ENCODE assay signal across 8 cellular contexts in genomic region chr19:39407644-39408391, GRCh38. TPM values are rescaled to one million over a fixed set of nuclear protein-coding genes. Genes with fewer than 3 reads are reported as not detected.
A peak's percentile ranks its signal among the peaks of the same experiment; 100 is the strongest.
DNase-seq lines count a peak whose midpoint lies in the region; ATAC-seq and TF ChIP-seq lines count a peak whose summit lies in the region.

No MANE protein-coding gene starts in this region.

- no peak overlapping the region for H2AFZ ChIP-seq in Loucy (ENCODE audit: low read length)

- peaks cover 26% of the 10 kb centered on the region for H4K20me1 ChIP-seq in Loucy (ENCODE audit: insufficient read depth, low read length, poor library complexity, severe bottlenecking)

- TF ChIP-seq CTCF in BE2C (IDR thresholded peaks at IDR 0.05; ENCODE audit: low read depth, low read length): no peak
- TF ChIP-seq CTCF in Loucy (conservative IDR thresholded peaks at IDR 0.05; ENCODE audit: low read length): no peak

- no peaks in the 10 kb centered on the region for H3K9me2 ChIP-seq in Loucy (replicated peaks; ENCODE audit: low read depth, low read length)

- H3K4me2 ChIP-seq in Loucy (ENCODE audit: low read depth, low read length, poor library complexity, severe bottlenecking): peak overlapping the region; percentile 97

- H3K4me1 ChIP-seq in BE2C: peaks cover 16% of the 10 kb centered on the region
- peaks cover 41% of the 10 kb centered on the region for H3K4me1 ChIP-seq in Loucy (ENCODE audit: insufficient read depth, low read length, poor library complexity, severe bottlenecking)

- H3K36me3 ChIP-seq in BE2C: no peaks in the 10 kb centered on the region
- no peaks in the 10 kb centered on the region for H3K36me3 ChIP-seq in Loucy (ENCODE audit: insufficient read depth, low read length)

- ATAC-seq in GM18517 (IDR thresholded peaks at IDR 0.05; ENCODE audit: unreplicated experiment): no peak

- H3K27me3 ChIP-seq in BE2C (no peaks in the 10 kb centered on the region), Loucy (ENCODE audit: insufficient read depth, low read length, poor library complexity, severe bottlenecking) (peaks cover 1% of the 10 kb centered on the region)

- DNase-seq in BE2C (no peak), germinal center (ENCODE audit: low spot score) (peak; percentile 68), posterior vena cava (ENCODE audit: low spot score) (peak; percentile 92), DMS 273 treated with DMSO at 0.1 percent for 48 hours (lab: John Stamatoyannopoulos, UW) (no peak), KG1 (lab: John Stamatoyannopoulos, UW) (no peak)
- DNase-seq in activated effector memory CD4-positive, alpha-beta T cell treated with Interleukin-2 at 50 U/mL for 16 hours: peak; percentile 80

- H3F3A ChIP-seq in Loucy (ENCODE audit: low read depth): peaks cover 3% of the 10 kb centered on the region

- H3K79me2 ChIP-seq in Loucy (ENCODE audit: insufficient read depth, low read length): peaks cover 42% of the 10 kb centered on the region

- no peaks in the 10 kb centered on the region for H3K9me3 ChIP-seq in BE2C
- no peaks in the 10 kb centered on the region for H3K9me3 ChIP-seq in Loucy (ENCODE audit: insufficient read depth, low read depth, low read length)

- H3K9ac ChIP-seq in Loucy (ENCODE audit: low read depth, low read length, poor library complexity, severe bottlenecking): peak overlapping the region; percentile 94

- intact Hi-C loops in posterior vena cava (cut with DNase I): no loop called here

- H3K4me3 ChIP-seq in BE2C (ENCODE audit: low read depth, low read length) (peak overlapping the region; percentile 87), Loucy (ENCODE audit: low read length, poor library complexity, severe bottlenecking) (peak overlapping the region; percentile 93)

RNA-seq across cellular contexts. Expression of gene ZFP36, which starts 1.2 kb away (rescaled TPM):
- polyA plus RNA-seq in BE2C (2012; ENCODE audit: insufficient read depth, insufficient read length, low read depth): 16.7 TPM
- 100 to 1,000 TPM; 258 to 509 TPM for total RNA-seq in posterior vena cava

RNA-seq across cellular contexts. Expression of gene PLEKHG2, which starts 4.7 kb away (rescaled TPM):
- polyA plus RNA-seq in BE2C (2012; ENCODE audit: insufficient read depth, insufficient read length, low read depth): 35.9 TPM
- 10 to 100 TPM; 38.1 to 48.6 TPM for total RNA-seq in posterior vena cava

RNA-seq across cellular contexts. Expression of gene MED29, which starts 16.6 kb away (rescaled TPM):
- polyA plus RNA-seq in BE2C (2012; ENCODE audit: insufficient read depth, insufficient read length, low read depth): 101 TPM
- 10 to 100 TPM; 32.7 to 33.3 TPM for total RNA-seq in posterior vena cava

RNA-seq across cellular contexts. Expression of gene PAF1, which starts 16.9 kb away (rescaled TPM):
- polyA plus RNA-seq in BE2C (2012; ENCODE audit: insufficient read depth, insufficient read length, low read depth): 130 TPM
- total RNA-seq in posterior vena cava: 10 to 100 TPM; 26.0 to 28.5 TPM

RNA-seq across cellular contexts. Expression of gene RPS16, which starts 27.9 kb away (rescaled TPM):
- polyA plus RNA-seq in BE2C (2012; ENCODE audit: insufficient read depth, insufficient read length, low read depth): 3,669 TPM
- 1,000 to 10,000 TPM; 1,159 to 1,295 TPM for total RNA-seq in posterior vena cava

Comparison
In these comparisons a context has a peak if more than half of its experiments do, and no peak if none do; other contexts are left out.
1. DNase-seq: peak in activated effector memory CD4-positive, alpha-beta T cell treated with Interleukin-2 at 50 U/mL for 16 hours (single experiment), germinal center (single experiment) and posterior vena cava (single experiment); none in BE2C (single experiment), DMS 273 treated with DMSO at 0.1 percent for 48 hours (single experiment) and KG1 (single experiment).